9 cellular contexts compared by ENCODE assay signal in the genomic region with DNA sequence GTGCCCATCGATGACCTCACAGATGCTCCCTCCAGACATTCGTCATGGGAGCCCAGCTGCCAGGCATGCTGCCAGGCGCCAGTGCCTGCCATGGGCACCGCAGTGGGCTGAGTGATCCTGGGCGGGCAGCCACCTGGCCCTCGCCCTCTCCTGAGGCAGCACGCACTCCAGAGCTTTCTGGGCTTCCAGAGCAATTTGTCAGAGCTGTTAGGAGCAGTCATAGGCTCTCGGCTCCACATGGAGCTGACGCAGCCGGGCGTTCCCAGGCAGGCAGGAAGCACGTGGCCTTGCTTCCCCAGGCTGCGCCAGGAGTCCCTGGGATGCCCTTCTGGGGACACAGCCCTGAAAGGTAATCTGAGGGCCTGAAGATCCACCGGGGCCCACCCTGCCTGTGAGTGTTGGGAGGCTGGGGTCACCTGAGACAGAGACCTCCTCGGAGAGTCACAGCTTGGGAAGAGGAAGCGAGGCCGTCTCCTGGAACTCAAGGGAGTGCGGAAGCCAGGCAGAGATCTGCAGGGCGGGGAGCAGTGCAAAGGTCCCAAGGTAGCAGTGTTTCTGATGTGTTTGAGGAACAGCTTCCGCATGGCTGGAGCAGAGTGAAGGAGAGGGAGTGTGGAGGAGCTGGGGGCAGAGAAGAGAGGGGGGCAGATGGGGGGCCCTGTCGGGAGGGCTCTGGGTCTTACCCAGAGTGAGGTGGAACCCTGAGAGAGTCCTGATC. TPM values are rescaled to one million over a fixed set of nuclear protein-coding genes. Genes with fewer than 3 reads are reported as not detected.
DNase-seq lines count a peak whose midpoint lies in the region; ATAC-seq and TF ChIP-seq lines count a peak whose summit lies in the region.
"Had no signal": no experiment of that assay in that cellular context is flagged by ENCODE, and none has a peak within 500 bp of the region (broad histone marks: within the 10 kb centered on the region; RNA-seq: fewer than 3 reads in every experiment).

No MANE protein-coding gene starts in this region.

- H3K27ac ChIP-seq in SK-N-SH (ENCODE audit: low read depth in 2 of 2, low read length in 1 of 2) (peak overlapping the region in 1 of 2 experiments; percentile 79; a peak in 2 of 4 replicates), skeletal muscle tissue (ENCODE audit: low read depth, low read length) (peak overlapping the region; percentile 96), prostate gland (no peak overlapping the region)

- TF ChIP-seq EP300 in SK-N-SH (IDR thresholded peaks at IDR 0.05; ENCODE audit: borderline replicate concordance in 1 of 2, low read depth in 1 of 2, low read length in 1 of 2): no peak

- H2AFZ ChIP-seq in SK-N-SH (ENCODE audit: low read depth): no peak overlapping the region

- no peak for TF ChIP-seq RAD21 in SK-N-SH (IDR thresholded peaks at IDR 0.05; ENCODE audit: low read length)

- no peaks in the 10 kb centered on the region for H3K9me3 ChIP-seq in SK-N-SH
- no peaks in the 10 kb centered on the region for H3K9me3 ChIP-seq in skeletal muscle tissue (ENCODE audit: control insufficient read depth in 3 of 3, low read length in 3 of 3)
- H3K9me3 ChIP-seq in prostate gland: no peaks in the 10 kb centered on the region

- no peaks in the 10 kb centered on the region for H3K9me2 ChIP-seq in SK-N-SH

- H3K4me3 ChIP-seq in SK-N-SH (ENCODE audit: low read depth in 2 of 2, low read length in 1 of 2) (no peak overlapping the region), skeletal muscle tissue (ENCODE audit: low read length in 3 of 3) (peak overlapping the region in 2 of 3 donors; percentile 60 to 84), prostate gland (no peak overlapping the region)

- H3K27me3 ChIP-seq in SK-N-SH (ENCODE audit: insufficient read depth): no peaks in the 10 kb centered on the region
- H3K27me3 ChIP-seq in skeletal muscle tissue (ENCODE audit: control insufficient read depth in 3 of 3, insufficient read depth in 3 of 3, low read length in 3 of 3): no peaks in the 10 kb centered on the region
- H3K27me3 ChIP-seq in prostate gland (replicated peaks; ENCODE audit: insufficient read depth): no peaks in the 10 kb centered on the region

- H3F3A ChIP-seq in SK-N-SH (replicated peaks; ENCODE audit: insufficient read depth): no peaks in the 10 kb centered on the region

- DNase-seq in HPDE6-E6E7 (ENCODE audit: extremely low spot score) (peak; percentile 99), SK-N-SH (peak; percentile 76), glomerular endothelial cell (ENCODE audit: extremely low read depth, low read depth, low spot score) (peak; percentile 5), prostate gland (ENCODE audit: low spot score) (no peak), DMS53 (lab: John Stamatoyannopoulos, UW) (no peak)
- DNase-seq: SIG-M5 had no signal

- POLR2A ChIA-PET in SK-N-SH (lab: Yijun Ruan, JAX): no interaction called here

- H3K4me2 ChIP-seq in SK-N-SH: no peak overlapping the region

- H4K20me1 ChIP-seq in SK-N-SH (ENCODE audit: insufficient read depth): no peaks in the 10 kb centered on the region

- intact Hi-C loops in prostate gland (cut with DNase I): no loop called here

- no peak for ATAC-seq in HG02970 (IDR thresholded peaks at IDR 0.05; ENCODE audit: low FRiP score, unreplicated experiment)
- no peak for ATAC-seq in HG02759 (IDR thresholded peaks at IDR 0.05; ENCODE audit: unreplicated experiment)

- CTCF ChIA-PET in SK-N-SH (lab: Yijun Ruan, JAX): interaction anchor here (0.9 to 1.4 kb wide), 3 partner anchors 21 to 271 kb away, joined by 3 read pairs; no protein-coding TSS in a partner anchor

- TF ChIP-seq CTCF in SK-N-SH (IDR thresholded peaks at IDR 0.05) (no peak), prostate gland (IDR thresholded peaks at IDR 0.05) (no peak)

- H3K79me2 ChIP-seq in SK-N-SH (ENCODE audit: insufficient read depth): no peaks in the 10 kb centered on the region

- 86% methylated on average over 15 of the region's 21 CpGs for WGBS in SK-N-SH (ENCODE audit: low lambda C conversion rate)
- 69% methylated on average over 21 of the region's 21 CpGs for WGBS in prostate gland

- H3K9ac ChIP-seq in SK-N-SH (no peak overlapping the region), skeletal muscle tissue (ENCODE audit: low read depth in 1 of 3, low read length in 3 of 3) (peak overlapping the region; percentile 38 to 90 (median 68))

- peaks cover 0 to 17% of the 10 kb centered on the region in 2 experiments; a peak in 1 of 4 replicates for H3K4me1 ChIP-seq in SK-N-SH (ENCODE audit: control insufficient read depth in 1 of 2, insufficient read depth in 2 of 2, low read depth in 1 of 2, low read length in 1 of 2)
- H3K4me1 ChIP-seq in skeletal muscle tissue (ENCODE audit: control insufficient read depth in 3 of 3, insufficient read depth in 3 of 3, low read length in 3 of 3): peaks cover 18 to 35% (median 31%) of the 10 kb centered on the region in 3 donors
- H3K4me1 ChIP-seq in prostate gland (replicated peaks): no peaks in the 10 kb centered on the region

- no peaks in the 10 kb centered on the region for H3K36me3 ChIP-seq in SK-N-SH (replicated peaks in 1 of 2; ENCODE audit: control insufficient read depth in 1 of 2, insufficient read depth in 2 of 2, low read length in 1 of 2)
- peaks cover 0 to 6% (median 2%) of the 10 kb centered on the region in 3 donors for H3K36me3 ChIP-seq in skeletal muscle tissue (ENCODE audit: control insufficient read depth in 3 of 3, insufficient read depth in 3 of 3, low read length in 3 of 3)
- no peaks in the 10 kb centered on the region for H3K36me3 ChIP-seq in prostate gland

- TF ChIP-seq POLR2A in prostate gland (IDR thresholded peaks at IDR 0.05): no peak

TF ChIP-seq in SK-N-SH, 30 proteins besides CTCF, POLR2A, EP300 and RAD21:
- TF ChIP-seq NFIC (IDR thresholded peaks at IDR 0.05; ENCODE audit: borderline replicate concordance) (peak; percentile 48), MXI1 (IDR thresholded peaks at IDR 0.05; ENCODE audit: low read depth, low read length) (no peak), ELF1 (IDR thresholded peaks at IDR 0.05) (no peak), TCF12 (IDR thresholded peaks at IDR 0.05) (peak; percentile 44; the same call in 1 of the 2 replicates), GABPA (IDR thresholded peaks at IDR 0.05; ENCODE audit: low read depth) (no peak)
- TF ChIP-seq, protein P1, sequence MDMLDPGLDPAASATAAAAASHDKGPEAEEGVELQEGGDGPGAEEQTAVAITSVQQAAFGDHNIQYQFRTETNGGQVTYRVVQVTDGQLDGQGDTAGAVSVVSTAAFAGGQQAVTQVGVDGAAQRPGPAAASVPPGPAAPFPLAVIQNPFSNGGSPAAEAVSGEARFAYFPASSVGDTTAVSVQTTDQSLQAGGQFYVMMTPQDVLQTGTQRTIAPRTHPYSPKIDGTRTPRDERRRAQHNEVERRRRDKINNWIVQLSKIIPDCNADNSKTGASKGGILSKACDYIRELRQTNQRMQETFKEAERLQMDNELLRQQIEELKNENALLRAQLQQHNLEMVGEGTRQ (IDR thresholded peaks at IDR 0.05; ENCODE audit: borderline replicate concordance, low read depth, low read length): no peak
- TF ChIP-seq, protein P2, sequence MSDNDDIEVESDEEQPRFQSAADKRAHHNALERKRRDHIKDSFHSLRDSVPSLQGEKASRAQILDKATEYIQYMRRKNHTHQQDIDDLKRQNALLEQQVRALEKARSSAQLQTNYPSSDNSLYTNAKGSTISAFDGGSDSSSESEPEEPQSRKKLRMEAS (IDR thresholded peaks at IDR 0.05; ENCODE audit: low read depth): 0 out of 2 replicates have a peak, but pooled peaks have one; percentile 40
- TF ChIP-seq, protein P3, sequence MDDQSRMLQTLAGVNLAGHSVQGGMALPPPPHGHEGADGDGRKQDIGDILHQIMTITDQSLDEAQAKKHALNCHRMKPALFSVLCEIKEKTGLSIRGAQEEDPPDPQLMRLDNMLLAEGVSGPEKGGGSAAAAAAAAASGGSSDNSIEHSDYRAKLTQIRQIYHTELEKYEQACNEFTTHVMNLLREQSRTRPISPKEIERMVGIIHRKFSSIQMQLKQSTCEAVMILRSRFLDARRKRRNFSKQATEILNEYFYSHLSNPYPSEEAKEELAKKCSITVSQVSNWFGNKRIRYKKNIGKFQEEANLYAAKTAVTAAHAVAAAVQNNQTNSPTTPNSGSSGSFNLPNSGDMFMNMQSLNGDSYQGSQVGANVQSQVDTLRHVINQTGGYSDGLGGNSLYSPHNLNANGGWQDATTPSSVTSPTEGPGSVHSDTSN (IDR thresholded peaks at IDR 0.05): peak; percentile 51
- TF ChIP-seq, protein P4, sequence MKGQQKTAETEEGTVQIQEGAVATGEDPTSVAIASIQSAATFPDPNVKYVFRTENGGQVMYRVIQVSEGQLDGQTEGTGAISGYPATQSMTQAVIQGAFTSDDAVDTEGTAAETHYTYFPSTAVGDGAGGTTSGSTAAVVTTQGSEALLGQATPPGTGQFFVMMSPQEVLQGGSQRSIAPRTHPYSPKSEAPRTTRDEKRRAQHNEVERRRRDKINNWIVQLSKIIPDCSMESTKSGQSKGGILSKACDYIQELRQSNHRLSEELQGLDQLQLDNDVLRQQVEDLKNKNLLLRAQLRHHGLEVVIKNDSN (IDR thresholded peaks at IDR 0.05; ENCODE audit: borderline replicate concordance, low read depth): peak; percentile 45; the same call in 1 of the 2 replicates
- TF ChIP-seq, protein P5, sequence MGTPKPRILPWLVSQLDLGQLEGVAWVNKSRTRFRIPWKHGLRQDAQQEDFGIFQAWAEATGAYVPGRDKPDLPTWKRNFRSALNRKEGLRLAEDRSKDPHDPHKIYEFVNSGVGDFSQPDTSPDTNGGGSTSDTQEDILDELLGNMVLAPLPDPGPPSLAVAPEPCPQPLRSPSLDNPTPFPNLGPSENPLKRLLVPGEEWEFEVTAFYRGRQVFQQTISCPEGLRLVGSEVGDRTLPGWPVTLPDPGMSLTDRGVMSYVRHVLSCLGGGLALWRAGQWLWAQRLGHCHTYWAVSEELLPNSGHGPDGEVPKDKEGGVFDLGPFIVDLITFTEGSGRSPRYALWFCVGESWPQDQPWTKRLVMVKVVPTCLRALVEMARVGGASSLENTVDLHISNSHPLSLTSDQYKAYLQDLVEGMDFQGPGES (IDR thresholded peaks at IDR 0.05; ENCODE audit: low read depth, low read length): no peak

RNA-seq across cellular contexts. Expression of a gene that starts 50.5 kb away (rescaled TPM):
- 4.3 and 4.8 TPM in 2 replicates for polyA plus RNA-seq in SK-N-SH (2012; rRNA removed)
- 3.0 and 3.9 TPM in 2 replicates for polyA plus RNA-seq in SK-N-SH (2012; cell fraction: cytosol; rRNA removed)
- polyA plus RNA-seq in SK-N-SH (2012; cell fraction: nucleus; rRNA removed): 12.6 and 17.8 TPM in 2 replicates
- total RNA-seq in glomerular endothelial cell (1.0 and 1.5 TPM in 2 replicates), skeletal muscle tissue (1.0 TPM), prostate gland (1 to 10 TPM in 1 of 2 donors, not detected in 1; 1.8 TPM)

Comparison
In these comparisons a context has a peak if more than half of its experiments do, and no peak if none do; other contexts are left out.
1. DNase-seq: peak in HPDE6-E6E7 (single experiment), SK-N-SH (single experiment) and glomerular endothelial cell (single experiment); none in prostate gland (single experiment) and DMS53 (single experiment).
2. H3K4me3 ChIP-seq: peak in skeletal muscle tissue (2 of 3); none in SK-N-SH (0 of 2) and prostate gland (0 of 2).